1 cellular context compared by ENCODE assay signal in genomic region chr13:33757713-33758112, GRCh38.
A peak's percentile ranks its signal among the peaks of the same experiment; 100 is the strongest.
TF ChIP-seq lines count a peak whose summit lies in the region.

No MANE protein-coding gene starts in this region.

TF ChIP-seq in GM12878, 131 proteins besides CTCF, POLR2A, EP300 and RAD21 (continued from another document and continues in another):
- TF ChIP-seq BCL3 (IDR thresholded peaks at IDR 0.05; ENCODE audit: borderline replicate concordance, insufficient read depth, low read depth, low read length, poor library complexity, severe bottlenecking) (no peak), RELA (IDR thresholded peaks at IDR 0.05; ENCODE audit: borderline replicate concordance, partially characterized antibody) (no peak), EED (IDR thresholded peaks at IDR 0.05; ENCODE audit: low read depth) (peak; percentile 75), SKIL (IDR thresholded peaks at IDR 0.05; ENCODE audit: low read depth, poor library complexity, severe bottlenecking) (no peak), E2F8 (IDR thresholded peaks at IDR 0.05; ENCODE audit: low read depth, partially characterized antibody) (no peak), JUNB (IDR thresholded peaks at IDR 0.05) (peak; percentile 94), ZBED1 (IDR thresholded peaks at IDR 0.05; ENCODE audit: borderline replicate concordance) (peak; percentile 56; the same call in 1 of the 2 replicates), ELK1 (IDR thresholded peaks at IDR 0.05; ENCODE audit: low read depth, low read length) (no peak), SPI1 (IDR thresholded peaks at IDR 0.05; ENCODE audit: borderline replicate concordance, insufficient read depth, low read depth, low read length) (peak; percentile 60; the same call in 1 of the 2 replicates), GATAD2B (conservative IDR thresholded peaks at IDR 0.05; ENCODE audit: low read depth) (0 out of 2 replicates have a peak, but pooled peaks have one; percentile 30), MEF2B (IDR thresholded peaks at IDR 0.05; ENCODE audit: partially characterized antibody, poor library complexity, severe bottlenecking) (no peak), ZNF217 (IDR thresholded peaks at IDR 0.05) (peak; percentile 74), USF2 (IDR thresholded peaks at IDR 0.05; ENCODE audit: borderline replicate concordance, low read depth, low read length) (no peak), HDAC2 (IDR thresholded peaks at IDR 0.05) (no peak), JUND (IDR thresholded peaks at IDR 0.05; ENCODE audit: low read depth, low read length) (no peak), ATF2 (IDR thresholded peaks at IDR 0.05; ENCODE audit: low read length) (peak; percentile 78; the same call in 1 of the 2 replicates), NFXL1 (IDR thresholded peaks at IDR 0.05; ENCODE audit: borderline replicate concordance) (no peak), NRF1 (conservative IDR thresholded peaks at IDR 0.05; ENCODE audit: low read depth, low read length) (no peak), RFX5 (IDR thresholded peaks at IDR 0.05; ENCODE audit: low read depth, low read length) (no peak), ZSCAN29 (IDR thresholded peaks at IDR 0.05) (no peak), STAT3 (IDR thresholded peaks at IDR 0.05; ENCODE audit: low read depth, low read length) (no peak), MTA3 (IDR thresholded peaks at IDR 0.05; ENCODE audit: borderline replicate concordance, low read length) (peak; percentile 53; the same call in 1 of the 2 replicates), DPF2 (IDR thresholded peaks at IDR 0.05) (peak; percentile 80), E2F4 (IDR thresholded peaks at IDR 0.05; ENCODE audit: low read depth, low read length) (no peak), FOS (IDR thresholded peaks at IDR 0.05; ENCODE audit: borderline replicate concordance, extremely low read depth, insufficient read length) (no peak), TARDBP (IDR thresholded peaks at IDR 0.05; ENCODE audit: borderline replicate concordance) (no peak), ZNF687 (IDR thresholded peaks at IDR 0.05) (no peak), PML (IDR thresholded peaks at IDR 0.05; ENCODE audit: low read length) (0 out of 2 replicates have a peak, but pooled peaks have one; percentile 32), NKRF (conservative IDR thresholded peaks at IDR 0.05) (no peak), IRF4 (IDR thresholded peaks at IDR 0.05; ENCODE audit: low read depth, low read length) (0 out of 2 replicates have a peak, but pooled peaks have one; percentile 21), USF1 (IDR thresholded peaks at IDR 0.05; ENCODE audit: borderline replicate concordance, extremely low read length, insufficient read depth, low read depth, low read length) (no peak), PKNOX1 (IDR thresholded peaks at IDR 0.05) (no peak), MTA2 (IDR thresholded peaks at IDR 0.05; ENCODE audit: low read depth) (peak; percentile 98), NR2F1 (conservative IDR thresholded peaks at IDR 0.05) (peak; percentile 54), LARP7 (IDR thresholded peaks at IDR 0.05) (no peak), FOXM1 (IDR thresholded peaks at IDR 0.05; ENCODE audit: low read depth, low read length) (peak; percentile 60; the same call in 1 of the 2 replicates), ZNF384 (IDR thresholded peaks at IDR 0.05; ENCODE audit: borderline replicate concordance, low read depth, low read length) (no peak), NFIC (IDR thresholded peaks at IDR 0.05; ENCODE audit: low read depth, low read length) (peak; percentile 91), FOXK2 (IDR thresholded peaks at IDR 0.05) (no peak), IKZF1 (conservative IDR thresholded peaks at IDR 0.05) (peak; percentile 88), CREM (IDR thresholded peaks at IDR 0.05; ENCODE audit: low read depth) (peak; percentile 23; the same call in 1 of the 2 replicates), NFYA (IDR thresholded peaks at IDR 0.05; ENCODE audit: borderline replicate concordance, low read depth, low read length) (no peak), KLF5 (IDR thresholded peaks at IDR 0.05; ENCODE audit: partially characterized antibody) (no peak), CBX5 (IDR thresholded peaks at IDR 0.05; ENCODE audit: low read depth) (no peak), POLR2AphosphoS5 (IDR thresholded peaks at IDR 0.05; ENCODE audit: low read length) (no peak)
